ENCODE assay signal across 7 cellular contexts in the genomic region with DNA sequence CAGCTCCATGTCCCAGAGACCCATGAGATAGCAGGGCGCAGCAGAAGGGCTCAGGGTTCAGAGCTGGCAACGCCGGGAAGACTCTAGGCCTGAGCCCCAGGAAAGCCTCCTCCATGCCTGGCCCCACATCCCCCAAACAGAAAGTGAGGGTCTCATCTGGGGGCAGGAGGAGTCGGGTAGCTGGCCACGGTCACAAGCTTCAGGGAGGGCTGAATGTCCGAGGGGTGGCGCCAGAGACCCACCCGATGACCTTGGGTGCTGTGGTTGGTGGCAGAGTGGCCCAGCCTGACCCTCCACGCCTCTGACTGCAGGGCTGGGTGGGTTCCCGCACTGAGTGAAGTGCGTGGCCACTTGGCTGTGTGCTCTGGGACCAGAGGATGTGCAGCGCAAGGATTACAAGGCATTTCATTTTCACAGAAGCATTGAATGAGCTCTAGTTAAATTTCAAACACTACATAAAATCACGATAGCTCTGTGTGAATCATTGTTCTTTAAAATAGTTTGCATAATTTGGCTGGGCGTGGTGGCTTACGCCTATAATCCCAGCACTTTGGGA. TPM values are rescaled to one million over a fixed set of nuclear protein-coding genes. Genes with fewer than 3 reads are reported as not detected.
DNase-seq lines count a peak whose midpoint lies in the region; ATAC-seq lines count a peak whose summit lies in the region.

No MANE protein-coding gene starts in this region.

- no peaks in the 10 kb centered on the region for H3K36me3 Mint-ChIP-seq in IgD-negative memory B cell

- no peak for ATAC-seq in GM21515 (IDR thresholded peaks at IDR 0.05; ENCODE audit: unreplicated experiment)

- peak overlapping the region in 3 of 4 donors; percentile 22 to 75 (median 52) for H3K4me3 Mint-ChIP-seq in IgD-negative memory B cell

- H3K27ac Mint-ChIP-seq in IgD-negative memory B cell, result peak overlapping the region in 2 of 3 donors; percentile 64 to 70

- DNase-seq in EH (ENCODE audit: low read depth) (peak; percentile 51), anterior cingulate cortex (lab: John Stamatoyannopoulos, UW) (peak in 44 of 58 donors; percentile 16 to 78 (median 57)), iPS-NIHi7 (ENCODE audit: extremely low spot score) (peak; percentile 76), stromal cell of bone marrow (ENCODE audit: low read depth) (peak; percentile 9), H4 (ENCODE audit: low spot score) (no peak)

- no peaks in the 10 kb centered on the region for H3K9me3 Mint-ChIP-seq in IgD-negative memory B cell

- no peaks in the 10 kb centered on the region for H3K27me3 Mint-ChIP-seq in IgD-negative memory B cell

- peaks cover 0 to 8% (median 4%) of the 10 kb centered on the region in 3 donors for H3K4me1 Mint-ChIP-seq in IgD-negative memory B cell

RNA-seq across cellular contexts. Expression of a gene that starts 3.0 kb away (rescaled TPM):
- not detected for polyA plus RNA-seq in IgD-negative memory B cell
- not detected in 2 replicates for total RNA-seq in H4 (2014; rRNA removed; shearing (Covaris generic))

RNA-seq across cellular contexts. Expression of a gene that starts 3.5 kb away (rescaled TPM):
- 108 TPM for polyA plus RNA-seq in IgD-negative memory B cell
- total RNA-seq in H4 (2014; rRNA removed; shearing (Covaris generic)), result 56.2 and 83.0 TPM in 2 replicates

RNA-seq across cellular contexts. Expression of a gene that starts 4.0 kb away (rescaled TPM):
- polyA plus RNA-seq in IgD-negative memory B cell, result not detected
- total RNA-seq in H4 (2014; rRNA removed; shearing (Covaris generic)), result not detected in 2 replicates

RNA-seq across cellular contexts. Expression of a gene that starts 29.3 kb away (rescaled TPM):
- polyA plus RNA-seq in IgD-negative memory B cell, result not detected
- not detected in 2 replicates for total RNA-seq in H4 (2014; rRNA removed; shearing (Covaris generic))

RNA-seq across cellular contexts. Expression of a gene that starts 34.8 kb away (rescaled TPM):
- not detected for polyA plus RNA-seq in IgD-negative memory B cell
- not detected in 2 replicates for total RNA-seq in H4 (2014; rRNA removed; shearing (Covaris generic))
